Comparison of ENCODE assay signal across 22 cellular contexts in the genomic region with DNA sequence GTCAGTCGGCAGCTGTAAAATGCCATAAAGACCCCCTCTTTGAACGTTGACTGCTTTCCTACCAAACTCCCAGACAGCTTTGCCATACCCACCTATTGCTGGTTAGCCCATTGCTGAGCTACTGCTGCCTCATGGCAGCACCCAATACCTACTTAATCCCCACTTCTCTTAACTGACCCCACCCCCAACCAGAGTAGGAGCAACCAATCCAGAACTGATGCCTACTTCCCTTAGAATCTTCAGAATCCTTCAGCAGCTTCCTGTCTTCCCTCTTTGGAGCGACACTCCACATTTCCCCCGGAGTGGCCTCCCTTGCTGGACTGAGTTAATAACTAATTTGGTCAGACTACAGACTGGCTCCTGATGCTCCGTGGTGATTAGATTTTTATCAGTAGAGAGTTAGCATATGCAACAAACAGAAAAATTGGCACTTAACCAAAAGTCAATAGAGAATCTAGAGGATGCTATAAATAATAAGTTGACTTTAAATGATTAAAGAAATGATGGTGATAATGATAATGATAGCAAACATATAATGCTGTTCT. TPM values are rescaled to one million over a fixed set of nuclear protein-coding genes. Genes with fewer than 3 reads are reported as not detected.
DNase-seq lines count a peak whose midpoint lies in the region; ATAC-seq, FAIRE-seq and TF ChIP-seq lines count a peak whose summit lies in the region.
"Had no signal": no experiment of that assay in that cellular context is flagged by ENCODE, and none has a peak within 500 bp of the region (broad histone marks: within the 10 kb centered on the region; RNA-seq: fewer than 3 reads in every experiment).

No MANE protein-coding gene starts in this region.

- H3K79me2 ChIP-seq in GM23338 (replicated peaks; ENCODE audit: insufficient read depth) = no peaks in the 10 kb centered on the region
- no peaks in the 10 kb centered on the region for H3K79me2 ChIP-seq in PC-3 (ENCODE audit: low read length)
- H3K79me2 ChIP-seq in hepatocyte = no peaks in the 10 kb centered on the region
- no peaks in the 10 kb centered on the region for H3K79me2 ChIP-seq in parathyroid adenoma
- no peaks in the 10 kb centered on the region for H3K79me2 ChIP-seq in HepG2 (ENCODE audit: insufficient read depth, low read length)

- H3K4me1 ChIP-seq in GM23338 (ENCODE audit: insufficient read depth) (no peaks in the 10 kb centered on the region), PC-3 (ENCODE audit: insufficient read depth, low read length) (peaks cover 4% of the 10 kb centered on the region; the same call in 1 of the 2 replicates), hepatocyte (ENCODE audit: insufficient read depth) (no peaks in the 10 kb centered on the region), parathyroid adenoma (peaks cover 6% of the 10 kb centered on the region), HepG2 (ENCODE audit: insufficient read depth, low read length) (no peaks in the 10 kb centered on the region)
- H3K4me1 ChIP-seq: SJCRH30, tibial nerve had no signal

- H3K4me3 ChIP-seq in GM23338 (no peak overlapping the region), PC-3 (ENCODE audit: low read length) (no peak overlapping the region), hepatocyte (no peak overlapping the region), parathyroid adenoma (ENCODE audit: low read depth, low read length) (peak overlapping the region; percentile 22), HepG2 (replicated peaks in 1 of 3; ENCODE audit: insufficient read depth in 1 of 3, low read depth in 2 of 3, low read length in 3 of 3) (no peak overlapping the region)
- H3K4me3 ChIP-seq: GM12878, K562, SJCRH30, tibial nerve had no signal

- H3K36me3 ChIP-seq in GM23338 (ENCODE audit: insufficient read depth) (no peaks in the 10 kb centered on the region), PC-3 (ENCODE audit: low read depth, low read length) (no peaks in the 10 kb centered on the region), hepatocyte (replicated peaks; ENCODE audit: insufficient read depth, low read depth) (no peaks in the 10 kb centered on the region), parathyroid adenoma (ENCODE audit: control insufficient read depth, insufficient read depth, low read length) (no peaks in the 10 kb centered on the region), HepG2 (replicated peaks in 1 of 2; ENCODE audit: control insufficient read depth in 1 of 2, insufficient read depth in 2 of 2, low read length in 2 of 2) (no peaks in the 10 kb centered on the region)
- H3K36me3 ChIP-seq: SJCRH30, tibial nerve had no signal

- TF ChIP-seq RAD21 in HepG2 (CRISPR knock-in tag; IDR thresholded peaks at IDR 0.05) = no peak

- H3K9me3 ChIP-seq in PC-3 (ENCODE audit: low read length) = no peaks in the 10 kb centered on the region
- H3K9me3 ChIP-seq in hepatocyte (ENCODE audit: low read depth) = no peaks in the 10 kb centered on the region
- no peaks in the 10 kb centered on the region for H3K9me3 ChIP-seq in parathyroid adenoma (ENCODE audit: control insufficient read depth, low read length)
- no peaks in the 10 kb centered on the region for H3K9me3 ChIP-seq in HepG2 (ENCODE audit: low read length)
- H3K9me3 ChIP-seq: SJCRH30, tibial nerve had no signal

- CTCF ChIA-PET in PC-3 (lab: Charles Lee) (interaction anchor here (0.6 kb wide), 1 partner anchor 45 kb away, joined by 8 read pairs; no protein-coding TSS in a partner anchor), HepG2 (lab: Yijun Ruan, JAX; ENCODE audit: low intra/inter-chr PET ratio, low total read pairs) (no interaction called here)

- H3K27ac Mint-ChIP-seq in GM23338 (no peak overlapping the region), CD14-positive monocyte (no peak overlapping the region)
- no peak overlapping the region for H3K27ac Mint-ChIP-seq in stimulated activated effector memory CD8-positive, alpha-beta T cell treated with anti-CD3 and anti-CD28 coated beads, Interleukin-12 subunit alpha, Interleukin-12 subunit beta, amount 100 ng/mL, for 72 hours
- H3K27ac Mint-ChIP-seq: activated T-cell treated with anti-CD3 and anti-CD28 coated beads, Interleukin-2, amount 50 U/mL, for 72 hours had no signal

- no peak for TF ChIP-seq POLR2A in HepG2 (IDR thresholded peaks at IDR 0.05; ENCODE audit: insufficient read depth in 1 of 2, low read depth in 2 of 2, low read length in 2 of 2)

- no peaks in the 10 kb centered on the region for H3F3A ChIP-seq in GM23338 (replicated peaks; ENCODE audit: low read depth)
- H3F3A ChIP-seq in PC-3 (ENCODE audit: low read length, unreplicated experiment) = no peaks in the 10 kb centered on the region

- POLR2A ChIA-PET in PC-3 (lab: Charles Lee; ENCODE audit: unreplicated experiment) (no interaction called here), HepG2 (lab: Yijun Ruan, JAX) (no interaction called here)

- in situ Hi-C loops in HepG2 (cut with HindIII; ENCODE audit: extremely low pct_ligation_motif_present, low pct_unique_long_range_greater_than_20kb) = no loop called here

- BruUV-seq in PC-3 (replicated peaks; lab: Mats Ljungman, UMichigan) (no TSS peak), HepG2 (replicated peaks; lab: Mats Ljungman, UMichigan) (no TSS peak)

- ATAC-seq in GM23338 = peak; percentile 69
- ATAC-seq in PC-3 = no peak; the same call in 1 of the 2 replicates
- no peak for ATAC-seq in HepG2
- ATAC-seq in stimulated activated effector memory CD8-positive, alpha-beta T cell treated with anti-CD3 and anti-CD28 coated beads, Interleukin-12 subunit alpha, Interleukin-12 subunit beta, amount 100 ng/mL, for 72 hours = no peak
- no peak for ATAC-seq in activated CD4-positive, CD25-positive, alpha-beta regulatory T cell treated with anti-CD3 and anti-CD28 coated beads, Interleukin-2, amount 50 U/mL, for 24 hours
- ATAC-seq: activated T-cell treated with anti-CD3 and anti-CD28 coated beads, Interleukin-2, amount 50 U/mL, for 72 hours; GM12878; K562 had no signal

- H3K27me3 Mint-ChIP-seq in GM23338 (ENCODE audit: insufficient read depth, low read depth, poor library complexity) = no peaks in the 10 kb centered on the region
- H3K27me3 Mint-ChIP-seq in CD14-positive monocyte (ENCODE audit: low read depth in 3 of 3) = peaks cover 0 to 3% (median 0%) of the 10 kb centered on the region in 3 donors

- TF ChIP-seq EP300 in HepG2 (IDR thresholded peaks at IDR 0.05; ENCODE audit: low read depth in 2 of 2, low read length in 2 of 2) = no peak
- TF ChIP-seq EP300 in HepG2 (CRISPR knock-in tag; IDR thresholded peaks at IDR 0.05; ENCODE audit: borderline replicate concordance) = no peak

- H2AFZ ChIP-seq in GM23338 (peak overlapping the region; percentile 40), PC-3 (ENCODE audit: low read length) (0 out of 2 replicates have a peak overlapping the region, but pooled peaks have one; percentile 16), hepatocyte (peak overlapping the region; percentile 29), parathyroid adenoma (peak overlapping the region; percentile 68), HepG2 (ENCODE audit: low read length) (no peak overlapping the region)

- H3K27me3 ChIP-seq in GM23338 (ENCODE audit: insufficient read depth) (no peaks in the 10 kb centered on the region), PC-3 (ENCODE audit: low read length) (no peaks in the 10 kb centered on the region), hepatocyte (no peaks in the 10 kb centered on the region), parathyroid adenoma (ENCODE audit: control insufficient read depth, insufficient read depth, low read length) (no peaks in the 10 kb centered on the region), HepG2 (ENCODE audit: control insufficient read depth in 1 of 2, insufficient read depth in 2 of 2, low read length in 2 of 2) (peaks cover 3% of the 10 kb centered on the region in 2 experiments; a peak in 1 of 5 replicates)
- H3K27me3 ChIP-seq: SJCRH30, tibial nerve had no signal

- no peak overlapping the region for H3K4me3 Mint-ChIP-seq in GM23338
- no peak overlapping the region for H3K4me3 Mint-ChIP-seq in CD14-positive monocyte
- no peak overlapping the region for H3K4me3 Mint-ChIP-seq in stimulated activated effector memory CD8-positive, alpha-beta T cell treated with anti-CD3 and anti-CD28 coated beads, Interleukin-12 subunit alpha, Interleukin-12 subunit beta, amount 100 ng/mL, for 72 hours
- H3K4me3 Mint-ChIP-seq: activated T-cell treated with anti-CD3 and anti-CD28 coated beads, Interleukin-2, amount 50 U/mL, for 72 hours had no signal

- H4K20me1 ChIP-seq in GM23338 (replicated peaks; ENCODE audit: insufficient read depth) = no peaks in the 10 kb centered on the region
- no peaks in the 10 kb centered on the region for H4K20me1 ChIP-seq in PC-3 (ENCODE audit: low read length)
- H4K20me1 ChIP-seq in hepatocyte (ENCODE audit: insufficient read depth, poor library complexity, severe bottlenecking) = no peaks in the 10 kb centered on the region
- H4K20me1 ChIP-seq in HepG2 (ENCODE audit: insufficient read depth, low read length) = no peaks in the 10 kb centered on the region

- intact Hi-C loops in PC-3 (cut with micrococcal nuclease) = no loop called here
- intact Hi-C loops in HepG2 (cut with micrococcal nuclease; ENCODE audit: unreplicated experiment) = no loop called here
- intact Hi-C loops in CD14-positive monocyte (cut with micrococcal nuclease) = no loop called here

- H3K9me3 Mint-ChIP-seq in GM23338 = no peaks in the 10 kb centered on the region
- peaks cover 0 to 2% (median 0%) of the 10 kb centered on the region in 7 donors for H3K9me3 Mint-ChIP-seq in CD14-positive monocyte
- no peaks in the 10 kb centered on the region for H3K9me3 Mint-ChIP-seq in stimulated activated effector memory CD8-positive, alpha-beta T cell treated with anti-CD3 and anti-CD28 coated beads, Interleukin-12 subunit alpha, Interleukin-12 subunit beta, amount 100 ng/mL, for 72 hours
- H3K9me3 Mint-ChIP-seq: activated T-cell treated with anti-CD3 and anti-CD28 coated beads, Interleukin-2, amount 50 U/mL, for 72 hours had no signal

- no peak overlapping the region for H3K4me2 ChIP-seq in GM23338
- no peak overlapping the region for H3K4me2 ChIP-seq in PC-3 (ENCODE audit: low read length)
- peak overlapping the region; percentile 48 for H3K4me2 ChIP-seq in hepatocyte
- H3K4me2 ChIP-seq in parathyroid adenoma (ENCODE audit: low read length) = peak overlapping the region; percentile 66
- no peak overlapping the region for H3K4me2 ChIP-seq in HepG2 (ENCODE audit: low read depth, low read length)

- H3K9ac ChIP-seq in PC-3 (ENCODE audit: low read length) (no peak overlapping the region), parathyroid adenoma (no peak overlapping the region), HepG2 (ENCODE audit: insufficient read depth, low read depth, low read length) (no peak overlapping the region)

- H3K9me2 ChIP-seq in GM23338 (ENCODE audit: insufficient read depth) (no peaks in the 10 kb centered on the region), PC-3 (replicated peaks; ENCODE audit: low read length) (no peaks in the 10 kb centered on the region), hepatocyte (replicated peaks; ENCODE audit: insufficient read depth) (no peaks in the 10 kb centered on the region)

- no peak for FAIRE-seq in HepG2 (lab: Jason Lieb, UNC)
- FAIRE-seq: GM12878, K562, RCC 7860 had no signal

- 36% methylated on average over 5 of the region's 5 CpGs for WGBS in hepatocyte (ENCODE audit: low lambda C conversion rate, missing lambda C conversion rate)
- 10% methylated on average over 5 of the region's 5 CpGs for WGBS in HepG2 (ENCODE audit: low lambda C conversion rate)

- TF ChIP-seq CTCF in GM23338 (conservative IDR thresholded peaks at IDR 0.05; ENCODE audit: low read depth in 2 of 2) (no peak), PC-3 (conservative IDR thresholded peaks at IDR 0.05; ENCODE audit: low read depth, low read length) (no peak), hepatocyte (IDR thresholded peaks at IDR 0.05; ENCODE audit: poor library complexity) (no peak), parathyroid adenoma (IDR thresholded peaks at IDR 0.05) (no peak), HepG2 (CRISPR knock-in tag; IDR thresholded peaks at IDR 0.05) (no peak), CD14-positive monocyte (IDR thresholded peaks at IDR 0.05) (no peak)

- no peak overlapping the region for H3K27ac ChIP-seq in GM23338 (ENCODE audit: low read depth)
- no peak overlapping the region for H3K27ac ChIP-seq in PC-3 (ENCODE audit: low read length)
- H3K27ac ChIP-seq in hepatocyte = no peak overlapping the region
- H3K27ac ChIP-seq in parathyroid adenoma = no peak overlapping the region
- H3K27ac ChIP-seq in HepG2 (ENCODE audit: extremely low read length, insufficient read depth, low read length) = no peak overlapping the region
- H3K27ac ChIP-seq: SJCRH30, tibial nerve had no signal

- peaks cover 2% of the 10 kb centered on the region; the same call in 1 of the 3 replicates for H3K4me1 Mint-ChIP-seq in GM23338
- peaks cover 26% of the 10 kb centered on the region for H3K4me1 Mint-ChIP-seq in CD14-positive monocyte
- H3K4me1 Mint-ChIP-seq in stimulated activated effector memory CD8-positive, alpha-beta T cell treated with anti-CD3 and anti-CD28 coated beads, Interleukin-12 subunit alpha, Interleukin-12 subunit beta, amount 100 ng/mL, for 72 hours = no peaks in the 10 kb centered on the region

- H3K36me3 Mint-ChIP-seq in GM23338 (ENCODE audit: low read depth) = no peaks in the 10 kb centered on the region
- no peaks in the 10 kb centered on the region for H3K36me3 Mint-ChIP-seq in CD14-positive monocyte
- H3K36me3 Mint-ChIP-seq in stimulated activated effector memory CD8-positive, alpha-beta T cell treated with anti-CD3 and anti-CD28 coated beads, Interleukin-12 subunit alpha, Interleukin-12 subunit beta, amount 100 ng/mL, for 72 hours = no peaks in the 10 kb centered on the region

- peak; percentile 52 for DNase-seq in GM23338 (ENCODE audit: low spot score)
- DNase-seq in PC-3 = no peak
- DNase-seq in hepatocyte (ENCODE audit: low spot score) = no peak
- DNase-seq in HepG2 (ENCODE audit: low spot score) = no peak
- no peak for DNase-seq in CD14-positive monocyte (ENCODE audit: low spot score)
- no peak for DNase-seq in stimulated activated effector memory CD8-positive, alpha-beta T cell treated with anti-CD3 and anti-CD28 coated beads, Interleukin-12 subunit alpha, Interleukin-12 subunit beta, amount 100 ng/mL, for 72 hours (ENCODE audit: low spot score in 2 of 2)
- DNase-seq: activated CD4-positive, alpha-beta T cell treated with anti-CD3 and anti-CD28 coated beads for 48 hours; activated naive CD4-positive, alpha-beta T cell treated with Interleukin-2 at 50 U/mL for 16 hours; activated T-cell treated with anti-CD3 and anti-CD28 coated beads, Interleukin-2, amount 50 U/mL, for 72 hours; AML-193; DND-41; effector CD8-positive, alpha-beta T cell; MM.1S; NCI-H1417 treated with DMSO at 0.1 percent for 48 hours; NCI-H446 treated with DMSO at 0.1 percent for 48 hours; SJCRH30 had no signal

RNA-seq across cellular contexts. Expression of gene UBR2, which starts 51.3 kb away (rescaled TPM):
- 20.4 and 21.2 TPM in 2 replicates for total RNA-seq in GM23338 (2014; rRNA removed; shearing (Covaris generic))
- 5.3 and 6.7 TPM in 2 replicates for polyA plus RNA-seq in GM23338 (2016; fragmentation: Nextera tagmentation; extraction: Ambion mirVana)
- 15.7 and 19.6 TPM in 2 replicates for total RNA-seq in PC-3 (2014; rRNA removed)
- total RNA-seq in hepatocyte = 24.4 and 25.8 TPM in 2 replicates
- polyA plus RNA-seq in hepatocyte = 7.5 and 8.1 TPM in 2 replicates
- total RNA-seq in HepG2 (2016; rRNA removed; fragmentation: Illumina TruSeq; extraction: Trizol) = 29.3 and 39.3 TPM in 2 replicates
- 4.9 and 5.0 TPM in 2 replicates for total RNA-seq in HepG2 (2016; cell fraction: cytosol; rRNA removed; fragmentation: Illumina TruSeq; extraction: Trizol; ENCODE audit: low read depth)
- total RNA-seq in HepG2 (2016; cell fraction: insoluble cytoplasmic fraction; rRNA removed; fragmentation: Illumina TruSeq; extraction: Trizol) = 28.5 and 36.6 TPM in 2 replicates
- total RNA-seq in HepG2 (2016; cell fraction: membrane; rRNA removed; fragmentation: Illumina TruSeq; extraction: Trizol) = 5.9 and 6.6 TPM in 2 replicates
- 33.6 and 38.5 TPM in 2 replicates for total RNA-seq in HepG2 (2016; cell fraction: nucleus; rRNA removed; fragmentation: Illumina TruSeq; extraction: Trizol)
- 14.8 and 17.6 TPM in 2 replicates for polyA plus RNA-seq in HepG2 (2011; rRNA removed)
- polyA plus RNA-seq in HepG2 (2011; cell fraction: cytosol; rRNA removed) = 6.1 and 9.3 TPM in 2 replicates
- 21.6 and 22.5 TPM in 2 replicates for polyA plus RNA-seq in HepG2 (2011; cell fraction: nucleus; rRNA removed)
- polyA plus RNA-seq in HepG2 (2012) = 11.2 and 13.1 TPM in 2 replicates
- 0.72 and 0.75 TPM in 2 replicates for polyA plus RNA-seq in HepG2 (2016; cell fraction: cytosol; fragmentation: Illumina TruSeq; extraction: Trizol; ENCODE audit: low read depth)
- 14.8 and 15.8 TPM in 2 replicates for polyA plus RNA-seq in HepG2 (2016; cell fraction: insoluble cytoplasmic fraction; fragmentation: Illumina TruSeq; extraction: Trizol; ENCODE audit: low read depth)
- polyA plus RNA-seq in HepG2 (2016; cell fraction: membrane; fragmentation: Illumina TruSeq; extraction: Trizol; ENCODE audit: low read depth) = 1.4 and 1.5 TPM in 2 replicates
- polyA plus RNA-seq in HepG2 (2016; cell fraction: nucleus; fragmentation: Illumina TruSeq; extraction: Trizol; ENCODE audit: insufficient read depth, low read depth) = 28.2 and 31.8 TPM in 2 replicates
- polyA minus RNA-seq in HepG2 (2011; rRNA and poly(A)+ RNA removed; ENCODE audit: low replicate concordance) = 16.4 and 17.3 TPM in 2 replicates
- polyA minus RNA-seq in HepG2 (2011; cell fraction: cytosol; rRNA and poly(A)+ RNA removed) = 17.6 and 20.7 TPM in 2 replicates
- polyA minus RNA-seq in HepG2 (2011; cell fraction: nucleus; rRNA and poly(A)+ RNA removed) = 50.2 and 58.7 TPM in 2 replicates
- 10 to 100 TPM in 1 of 2 donors, 1 to 10 TPM in 1; 9.0 to 12.8 TPM for polyA plus RNA-seq in CD14-positive monocyte

Comparison
In these comparisons a context has a peak if more than half of its experiments do, and no peak if none do; other contexts are left out.
1. H3K4me2 ChIP-seq: peak in hepatocyte (single experiment) and parathyroid adenoma (single experiment); none in GM23338 (single experiment), PC-3 (single experiment) and HepG2 (single experiment).